Comparison of ENCODE assay signal across 8 cellular contexts in genomic region chr11:77636738-77637344, GRCh38. TPM values are rescaled to one million over a fixed set of nuclear protein-coding genes. Genes with fewer than 3 reads are reported as not detected.
A peak's percentile ranks its signal among the peaks of the same experiment; 100 is the strongest.
DNase-seq lines count a peak whose midpoint lies in the region; ATAC-seq and TF ChIP-seq lines count a peak whose summit lies in the region.

No MANE protein-coding gene starts in this region.

- POLR2A ChIA-PET in activated CD4-positive, alpha-beta memory T cell treated with anti-CD3 and anti-CD28 coated beads, Interleukin-2, amount 10 ng/mL, durations not matched to agents 7 days and 5 days (lab: Charles Lee): interaction anchor here (1.0 to 1.6 kb wide), 3 partner anchors 13 to 358 kb away, joined by 3 to 4 read pairs (median 3); no protein-coding TSS in a partner anchor

- DNase-seq in AG09309 (ENCODE audit: low read depth) (no peak), HFFc6 (no peak), immature natural killer cell (no peak), thoracic aorta (ENCODE audit: low spot score) (no peak), NCI-H2107 treated with DMSO at 0.1 percent for 48 hours (lab: John Stamatoyannopoulos, UW; ENCODE audit: unreplicated experiment) (no peak)
- DNase-seq in activated CD4-positive, alpha-beta memory T cell treated with anti-CD3 and anti-CD28 coated beads, Interleukin-2, amount 10 ng/mL, durations not matched to agents 7 days and 5 days: no peak
- no peak for DNase-seq in stimulated activated CD4-positive, alpha-beta T cell treated with anti-CD3 and anti-CD28 coated beads, Interleukin-15, amount 100 ng/mL, for 24 hours

- peak overlapping the region; percentile 96 for H3K4me3 Mint-ChIP-seq in HFFc6
- H3K4me3 Mint-ChIP-seq in activated CD4-positive, alpha-beta memory T cell treated with anti-CD3 and anti-CD28 coated beads, Interleukin-2, amount 10 ng/mL, durations not matched to agents 7 days and 5 days: peak overlapping the region; percentile 88
- H3K4me3 Mint-ChIP-seq in immature natural killer cell: peak overlapping the region; percentile 97 to 99 (median 97)

- no peaks in the 10 kb centered on the region for H3K27me3 ChIP-seq in thoracic aorta (replicated peaks; ENCODE audit: insufficient read depth)

- peaks cover 16 to 24% of the 10 kb centered on the region in 2 donors for H3K4me1 ChIP-seq in thoracic aorta (ENCODE audit: control insufficient read depth in 1 of 2, low read depth in 2 of 2)

- no peaks in the 10 kb centered on the region for H3K36me3 ChIP-seq in thoracic aorta

- H3K4me3 ChIP-seq in AG09309 (ENCODE audit: control insufficient read depth, low read depth, low read length): peak overlapping the region; percentile 80
- peak overlapping the region; percentile 94 for H3K4me3 ChIP-seq in thoracic aorta

- H3K4me1 Mint-ChIP-seq in HFFc6 (ENCODE audit: low read depth) (peaks cover 36% of the 10 kb centered on the region), immature natural killer cell (peaks cover 39 to 41% of the 10 kb centered on the region in 2 donors)
- peaks cover 42% of the 10 kb centered on the region for H3K4me1 Mint-ChIP-seq in activated CD4-positive, alpha-beta memory T cell treated with anti-CD3 and anti-CD28 coated beads, Interleukin-2, amount 10 ng/mL, durations not matched to agents 7 days and 5 days

- H3K9me3 ChIP-seq in thoracic aorta: no peaks in the 10 kb centered on the region

- peak overlapping the region in 1 of 2 donors; percentile 72 for H3K27ac ChIP-seq in thoracic aorta

- H3K36me3 Mint-ChIP-seq in HFFc6 (ENCODE audit: low read depth) (peaks cover 7% of the 10 kb centered on the region; the same call in 1 of the 2 replicates), immature natural killer cell (peaks cover 0 to 4% (median 3%) of the 10 kb centered on the region in 3 donors)
- peaks cover 29% of the 10 kb centered on the region for H3K36me3 Mint-ChIP-seq in activated CD4-positive, alpha-beta memory T cell treated with anti-CD3 and anti-CD28 coated beads, Interleukin-2, amount 10 ng/mL, durations not matched to agents 7 days and 5 days (ENCODE audit: low read depth)

- H3K27me3 Mint-ChIP-seq in HFFc6 (ENCODE audit: insufficient read depth): no peaks in the 10 kb centered on the region
- H3K27me3 Mint-ChIP-seq in activated CD4-positive, alpha-beta memory T cell treated with anti-CD3 and anti-CD28 coated beads, Interleukin-2, amount 10 ng/mL, durations not matched to agents 7 days and 5 days: no peaks in the 10 kb centered on the region
- peaks cover 0 to 4% (median 4%) of the 10 kb centered on the region in 3 donors for H3K27me3 Mint-ChIP-seq in immature natural killer cell (ENCODE audit: low read depth in 3 of 3)

- no peak for TF ChIP-seq CTCF in AG09309 (IDR thresholded peaks at IDR 0.05; ENCODE audit: control insufficient read depth, insufficient read depth, low read depth, low read length, missing control alignments)
- no peak for TF ChIP-seq CTCF in HFFc6 (IDR thresholded peaks at IDR 0.05)
- TF ChIP-seq CTCF in thoracic aorta (IDR thresholded peaks at IDR 0.05): no peak

- peak overlapping the region; percentile 93 for H3K27ac Mint-ChIP-seq in HFFc6
- peak overlapping the region; percentile 72 for H3K27ac Mint-ChIP-seq in activated CD4-positive, alpha-beta memory T cell treated with anti-CD3 and anti-CD28 coated beads, Interleukin-2, amount 10 ng/mL, durations not matched to agents 7 days and 5 days
- H3K27ac Mint-ChIP-seq in immature natural killer cell: peak overlapping the region; percentile 31 to 70 (median 56)

- CTCF ChIA-PET in activated CD4-positive, alpha-beta memory T cell treated with anti-CD3 and anti-CD28 coated beads, Interleukin-2, amount 10 ng/mL, durations not matched to agents 7 days and 5 days (lab: Charles Lee): no interaction called here

- no peaks in the 10 kb centered on the region for H3K9me3 Mint-ChIP-seq in HFFc6
- H3K9me3 Mint-ChIP-seq in activated CD4-positive, alpha-beta memory T cell treated with anti-CD3 and anti-CD28 coated beads, Interleukin-2, amount 10 ng/mL, durations not matched to agents 7 days and 5 days: peaks cover 11% of the 10 kb centered on the region
- H3K9me3 Mint-ChIP-seq in immature natural killer cell: peaks cover 0 to 4% (median 0%) of the 10 kb centered on the region in 6 donors

- ATAC-seq in thoracic aorta (ENCODE audit: insufficient number of reproducible peaks, low FRiP score, low read depth) (no peak), GM19395 (IDR thresholded peaks at IDR 0.05; ENCODE audit: unreplicated experiment) (no peak)

RNA-seq across cellular contexts. Expression of gene CLNS1A, which starts 0.8 kb away (rescaled TPM):
- total RNA-seq in HFFc6 (2021; fragmentation: NEBNext Ultra II Directional; extraction: Animal tissue kit (Norgen Biotek cat#: 25700)): 10 to 100 TPM; 91.5 to 98.6 (median 94.7) TPM
- total RNA-seq in activated CD4-positive, alpha-beta memory T cell treated with anti-CD3 and anti-CD28 coated beads, Interleukin-2, amount 10 ng/mL, durations not matched to agents 7 days and 5 days: 100 to 1,000 TPM; 101 to 104 TPM
- 100 to 1,000 TPM in 1 of 3 donors, 10 to 100 TPM in 2; 74.7 to 120 (median 82.0) TPM for polyA plus RNA-seq in immature natural killer cell
- 10 to 100 TPM; 47.4 to 48.3 TPM for total RNA-seq in thoracic aorta

RNA-seq across cellular contexts. Expression of gene AQP11, which starts 47.1 kb away (rescaled TPM):
- 1 to 10 TPM; 1.2 to 1.8 (median 1.5) TPM for total RNA-seq in HFFc6 (2021; fragmentation: NEBNext Ultra II Directional; extraction: Animal tissue kit (Norgen Biotek cat#: 25700))
- total RNA-seq in activated CD4-positive, alpha-beta memory T cell treated with anti-CD3 and anti-CD28 coated beads, Interleukin-2, amount 10 ng/mL, durations not matched to agents 7 days and 5 days: under 1 TPM; 0.60 to 0.78 TPM
- polyA plus RNA-seq in immature natural killer cell: 1 to 10 TPM in 1 of 3 donors, under 1 TPM in 2; 0.58 to 1.1 (median 0.78) TPM
- total RNA-seq in thoracic aorta: not detected
